12 cellular contexts compared by ENCODE assay signal in the genomic region with DNA sequence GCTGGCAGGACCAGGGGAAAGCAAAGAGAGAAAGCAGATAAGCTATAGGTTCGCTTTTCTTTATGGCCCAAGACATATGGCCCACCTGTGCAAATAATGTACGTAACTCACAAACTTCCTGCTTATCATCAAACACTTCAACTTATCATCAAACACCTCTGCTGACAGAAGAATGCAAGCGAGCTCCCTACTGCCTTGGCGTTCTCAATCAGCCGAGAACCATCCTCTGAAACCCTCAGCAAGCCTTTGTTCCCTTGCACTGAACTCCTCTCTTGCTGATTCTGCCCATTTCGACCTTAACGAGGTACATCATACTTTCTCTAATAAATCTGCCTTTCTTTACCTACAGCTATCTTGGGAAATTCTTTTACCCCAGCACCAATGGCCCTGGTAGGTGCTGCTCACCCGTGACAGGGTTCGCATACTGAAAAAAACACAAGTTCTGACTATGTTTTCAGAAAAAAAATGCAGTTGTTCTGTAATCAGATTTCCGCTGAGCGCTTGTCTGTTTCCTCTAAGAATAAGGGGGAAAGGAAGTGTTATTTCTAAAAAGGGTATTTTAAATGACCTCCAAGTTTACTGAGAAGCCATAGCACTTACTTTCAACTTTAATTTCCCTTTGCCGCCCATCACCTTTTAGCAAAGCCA. TPM values are rescaled to one million over a fixed set of nuclear protein-coding genes. Genes with fewer than 3 reads are reported as not detected.
A peak's percentile ranks its signal among the peaks of the same experiment; 100 is the strongest.
DNase-seq lines count a peak whose midpoint lies in the region; ATAC-seq lines count a peak whose summit lies in the region.
"Had no signal": no experiment of that assay in that cellular context is flagged by ENCODE, and none has a peak within 500 bp of the region (broad histone marks: within the 10 kb centered on the region; RNA-seq: fewer than 3 reads in every experiment).

No MANE protein-coding gene starts in this region.

- WGBS in thymus = 15% methylated on average over 12 of the region's 12 CpGs

- no peaks in the 10 kb centered on the region for H3K9me3 Mint-ChIP-seq in activated naive CD4-positive, alpha-beta T cell treated with anti-CD3 and anti-CD28 coated beads, Interleukin-2, amount 50 U/mL, for 24 hours
- peaks cover 0 to 14% of the 10 kb centered on the region in 2 donors for H3K9me3 Mint-ChIP-seq in activated naive CD4-positive, alpha-beta T cell treated with anti-CD3 and anti-CD28 coated beads, Interleukin-2, amount 50 U/mL, for 72 hours

- peaks cover 7% of the 10 kb centered on the region for H3K36me3 Mint-ChIP-seq in activated naive CD4-positive, alpha-beta T cell treated with anti-CD3 and anti-CD28 coated beads, Interleukin-2, amount 50 U/mL, for 24 hours
- peaks cover 14 to 44% of the 10 kb centered on the region in 2 donors for H3K36me3 Mint-ChIP-seq in activated naive CD4-positive, alpha-beta T cell treated with anti-CD3 and anti-CD28 coated beads, Interleukin-2, amount 50 U/mL, for 72 hours

- H3K27me3 Mint-ChIP-seq in activated naive CD4-positive, alpha-beta T cell treated with anti-CD3 and anti-CD28 coated beads, Interleukin-2, amount 50 U/mL, for 24 hours = no peaks in the 10 kb centered on the region

- ATAC-seq in activated naive CD4-positive, alpha-beta T cell treated with anti-CD3 and anti-CD28 coated beads, Interleukin-2, amount 50 U/mL, for 72 hours = no peak
- no peak for ATAC-seq in HG02798 (IDR thresholded peaks at IDR 0.05; ENCODE audit: poor library complexity, unreplicated experiment)
- no peak for ATAC-seq in HG02981 (IDR thresholded peaks at IDR 0.05; ENCODE audit: unreplicated experiment)

- H3K36me3 ChIP-seq in thymus (ENCODE audit: control insufficient read depth, insufficient read depth) = no peaks in the 10 kb centered on the region
- H3K36me3 ChIP-seq in MG63 = no peaks in the 10 kb centered on the region

- H3K4me3 ChIP-seq in thymus (ENCODE audit: low read length) (no peak overlapping the region), MG63 (no peak overlapping the region)
- H3K4me3 ChIP-seq: GM23248 had no signal

- DNase-seq in activated naive CD4-positive, alpha-beta T cell treated with anti-CD3 and anti-CD28 coated beads, Interleukin-2, amount 50 U/mL, for 16 hours = no peak
- no peak for DNase-seq in activated naive CD4-positive, alpha-beta T cell treated with anti-CD3 and anti-CD28 coated beads, Interleukin-2, amount 50 U/mL, for 72 hours (ENCODE audit: low spot score in 2 of 2)
- no peak for DNase-seq in MG63
- DNase-seq: activated gamma-delta T cell, GM23248, kidney glomerular epithelial cell, NCI-H2081 treated with DMSO at 0.1 percent for 48 hours had no signal

- no peaks in the 10 kb centered on the region for H3K27me3 ChIP-seq in layer of hippocampus (ENCODE audit: control insufficient read depth, insufficient read depth, low read length)
- no peaks in the 10 kb centered on the region for H3K27me3 ChIP-seq in thymus (ENCODE audit: control insufficient read depth, insufficient read depth)
- no peaks in the 10 kb centered on the region for H3K27me3 ChIP-seq in MG63

- H3K4me1 Mint-ChIP-seq in activated naive CD4-positive, alpha-beta T cell treated with anti-CD3 and anti-CD28 coated beads, Interleukin-2, amount 50 U/mL, for 24 hours = peaks cover 52% of the 10 kb centered on the region

- H3K27ac ChIP-seq in layer of hippocampus (ENCODE audit: low read depth, low read length) (peak overlapping the region; percentile 19), thymus (ENCODE audit: low read depth) (peak overlapping the region; percentile 85)
- H3K27ac ChIP-seq: GM23248 had no signal

- H3K27ac Mint-ChIP-seq in activated naive CD4-positive, alpha-beta T cell treated with anti-CD3 and anti-CD28 coated beads, Interleukin-2, amount 50 U/mL, for 24 hours = peak overlapping the region; percentile 87
- H3K27ac Mint-ChIP-seq in activated naive CD4-positive, alpha-beta T cell treated with anti-CD3 and anti-CD28 coated beads, Interleukin-2, amount 50 U/mL, for 72 hours = peak overlapping the region; percentile 16 to 51

- H3K9me3 ChIP-seq in thymus (ENCODE audit: control insufficient read depth) (no peaks in the 10 kb centered on the region), MG63 (no peaks in the 10 kb centered on the region)

- peak overlapping the region; percentile 78 for H3K4me3 Mint-ChIP-seq in activated naive CD4-positive, alpha-beta T cell treated with anti-CD3 and anti-CD28 coated beads, Interleukin-2, amount 50 U/mL, for 24 hours

- H3K4me1 ChIP-seq in thymus (ENCODE audit: control insufficient read depth, insufficient read depth, low read length) = peaks cover 7% of the 10 kb centered on the region

RNA-seq across cellular contexts. Expression of a gene that starts 28.3 kb away (rescaled TPM):
- 10 to 100 TPM; 11.1 to 78.4 TPM for total RNA-seq in activated naive CD4-positive, alpha-beta T cell treated with anti-CD3 and anti-CD28 coated beads, Interleukin-2, amount 50 U/mL, for 72 hours
- polyA plus RNA-seq in thymus = 84.3 TPM
- total RNA-seq in MG63 (2014; rRNA removed; shearing (Covaris generic); ENCODE audit: low replicate concordance) = 45.1 and 59.9 TPM in 2 replicates

RNA-seq across cellular contexts. Expression of a gene that starts 39.9 kb away (rescaled TPM):
- 100 to 1,000 TPM in 1 of 2 donors, 10 to 100 TPM in 1; 51.3 to 102 TPM for total RNA-seq in activated naive CD4-positive, alpha-beta T cell treated with anti-CD3 and anti-CD28 coated beads, Interleukin-2, amount 50 U/mL, for 72 hours
- 29.5 TPM for polyA plus RNA-seq in thymus
- not detected in 2 replicates for total RNA-seq in MG63 (2014; rRNA removed; shearing (Covaris generic); ENCODE audit: low replicate concordance)

RNA-seq across cellular contexts. Expression of a gene that starts 56.7 kb away (rescaled TPM):
- total RNA-seq in activated naive CD4-positive, alpha-beta T cell treated with anti-CD3 and anti-CD28 coated beads, Interleukin-2, amount 50 U/mL, for 72 hours = 10 to 100 TPM; 33.4 to 37.5 TPM
- polyA plus RNA-seq in thymus = 21.7 TPM
- total RNA-seq in MG63 (2014; rRNA removed; shearing (Covaris generic); ENCODE audit: low replicate concordance) = 4.2 and 17.6 TPM in 2 replicates

Comparison
In these comparisons a context has a peak if more than half of its experiments do, and no peak if none do; other contexts are left out.
1. RNA of a gene that starts 39.9 kb away (total RNA-seq): 51.3 to 102 TPM in activated naive CD4-positive, alpha-beta T cell treated with anti-CD3 and anti-CD28 coated beads, Interleukin-2, amount 50 U/mL, for 72 hours; not detected in MG63; every median in the first group is over 10 times any median in the second.